ENCODE assay signal across 13 cellular contexts in the genomic region with DNA sequence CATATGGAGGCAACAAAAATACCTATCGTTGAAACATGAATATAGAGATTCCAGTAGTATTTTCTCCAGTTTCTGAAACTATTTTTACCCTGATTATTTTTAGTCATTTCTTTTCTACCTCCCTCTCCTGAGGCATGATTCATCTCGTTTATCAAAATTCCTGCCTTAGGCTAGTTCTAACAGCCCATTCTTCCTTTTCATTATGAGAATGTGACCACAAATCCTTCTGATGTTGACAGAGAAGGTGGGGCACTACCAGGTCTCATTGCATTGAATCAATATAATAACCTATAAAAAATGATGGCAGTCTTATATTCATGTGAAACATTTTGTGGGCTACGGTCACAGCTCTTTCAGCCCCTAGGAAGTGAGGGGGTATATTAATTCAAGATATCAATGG.
A peak's percentile ranks its signal among the peaks of the same experiment; 100 is the strongest.
DNase-seq lines count a peak whose midpoint lies in the region; ATAC-seq lines count a peak whose summit lies in the region.
"Had no signal": no experiment of that assay in that cellular context is flagged by ENCODE, and none has a peak within 500 bp of the region (broad histone marks: within the 10 kb centered on the region; RNA-seq: fewer than 3 reads in every experiment).

No MANE protein-coding gene starts in this region.

- in situ Hi-C loops in Caki2 (cut with HindIII; ENCODE audit: low pct_unique_long_range_greater_than_20kb, low sequenced_read_pairs), result no loop called here

- DNase-seq in Caki2 (ENCODE audit: low read depth) (peak; percentile 3), HS-5 (ENCODE audit: low read depth) (peak; percentile 23), SW480 (ENCODE audit: low spot score) (peak; percentile 58), iris pigment epithelial cell (ENCODE audit: low read depth) (peak; percentile 42), OCI-M2 (lab: John Stamatoyannopoulos, UW; ENCODE audit: unreplicated experiment) (no peak), NOMO-1 treated with DMSO at 0.1 percent for 48 hours (lab: John Stamatoyannopoulos, UW; ENCODE audit: unreplicated experiment) (no peak)
- no peak for DNase-seq in stimulated activated naive CD8-positive, alpha-beta T cell treated with anti-CD3 and anti-CD28 coated beads, Interleukin-15, Interleukin-2, amounts not matched to agents 100 U/mL and 50 U/mL, for 24 hours
- DNase-seq: activated naive CD4-positive, alpha-beta T cell treated with anti-CD3 and anti-CD28 coated beads, Interleukin-2, amount 50 U/mL, for 16 hours; cerebellar nuclear complex; NCI-H2171 treated with DMSO at 0.1 percent for 48 hours had no signal

- no peak for ATAC-seq in stimulated activated naive CD8-positive, alpha-beta T cell treated with anti-CD3 and anti-CD28 coated beads, Interleukin-15, Interleukin-2, amounts not matched to agents 100 U/mL and 50 U/mL, for 24 hours
- ATAC-seq in HG03378 (IDR thresholded peaks at IDR 0.05; ENCODE audit: unreplicated experiment), result no peak
- ATAC-seq: GM12878, left lobe of liver had no signal

Comparison
In these comparisons a context has a peak if more than half of its experiments do, and no peak if none do; other contexts are left out.
1. DNase-seq: peak in Caki2 (single experiment), HS-5 (single experiment), SW480 (single experiment) and iris pigment epithelial cell (single experiment); none in stimulated activated naive CD8-positive, alpha-beta T cell treated with anti-CD3 and anti-CD28 coated beads, Interleukin-15, Interleukin-2, amounts not matched to agents 100 U/mL and 50 U/mL, for 24 hours (single experiment), OCI-M2 (single experiment) and NOMO-1 treated with DMSO at 0.1 percent for 48 hours (single experiment).